18 cellular contexts compared by ENCODE assay signal in the genomic region with DNA sequence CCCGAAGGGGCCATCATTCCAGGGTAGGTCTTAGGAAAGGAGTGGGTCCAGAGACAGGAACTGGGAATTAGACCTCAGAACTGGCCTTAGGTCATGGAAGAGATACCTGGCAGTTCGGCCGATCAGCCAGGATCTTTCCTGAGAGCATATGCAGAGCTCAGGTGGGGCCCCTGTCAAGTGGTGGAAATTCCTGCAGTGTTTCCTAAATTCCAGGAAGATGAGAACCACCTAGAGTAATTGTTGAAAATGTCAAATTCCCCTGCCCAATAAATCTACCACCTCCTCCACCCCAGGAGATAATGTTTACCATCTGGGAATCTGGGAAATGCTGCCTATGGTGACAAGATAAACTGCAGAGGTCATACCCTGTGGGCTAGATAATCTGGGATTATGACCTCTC. TPM values are rescaled to one million over a fixed set of nuclear protein-coding genes. Genes with fewer than 3 reads are reported as not detected.
A peak's percentile ranks its signal among the peaks of the same experiment; 100 is the strongest.
DNase-seq lines count a peak whose midpoint lies in the region; ATAC-seq and TF ChIP-seq lines count a peak whose summit lies in the region.
"Had no signal": no experiment of that assay in that cellular context is flagged by ENCODE, and none has a peak within 500 bp of the region (broad histone marks: within the 10 kb centered on the region; RNA-seq: fewer than 3 reads in every experiment).

No MANE protein-coding gene starts in this region.

- H3K56ac ChIP-seq in IMR-90 (ENCODE audit: extremely low read depth, insufficient read depth, low read length) = no peak overlapping the region

- H3K9me3 ChIP-seq in IMR-90 (ENCODE audit: control insufficient read depth, insufficient read depth, low read length) (no peaks in the 10 kb centered on the region), mesenchymal stem cell (ENCODE audit: control insufficient read depth, low read length) (no peaks in the 10 kb centered on the region), psoas muscle (no peaks in the 10 kb centered on the region), right cardiac atrium (ENCODE audit: control insufficient read depth, low read length) (no peaks in the 10 kb centered on the region)
- H3K9me3 ChIP-seq: A549, BLaER1, Caco-2 had no signal

- POLR2A ChIA-PET in IMR-90 (lab: Charles Lee; ENCODE audit: unreplicated experiment) = no interaction called here

- peak overlapping the region; percentile 80 for H3K27ac Mint-ChIP-seq in osteocyte (ENCODE audit: unreplicated experiment)
- H3K27ac Mint-ChIP-seq: GM23338 had no signal

- H3K36me3 ChIP-seq in IMR-90 (ENCODE audit: control insufficient read depth, insufficient read depth, low read length) = no peaks in the 10 kb centered on the region
- H3K36me3 ChIP-seq in mesenchymal stem cell (ENCODE audit: control insufficient read depth in 1 of 2, insufficient read depth in 2 of 2, low read depth in 1 of 2, low read length in 2 of 2) = peaks cover 6 to 22% of the 10 kb centered on the region in 2 experiments
- H3K36me3 ChIP-seq in psoas muscle (ENCODE audit: insufficient read depth in 1 of 2, low read depth in 1 of 2) = no peaks in the 10 kb centered on the region
- H3K36me3 ChIP-seq: BLaER1 had no signal

- H4K5ac ChIP-seq in IMR-90 (ENCODE audit: low read depth, low read length) = no peak overlapping the region

- H4K8ac ChIP-seq in IMR-90 (ENCODE audit: low read depth in 2 of 2, low read length in 2 of 2) (peak overlapping the region in 1 of 2 experiments; percentile 15; a peak in 1 of 4 replicates), mesenchymal stem cell (ENCODE audit: low read length) (no peak overlapping the region)

- WGBS in IMR-90 (ENCODE audit: extremely low coverage in 2 of 2, insufficient read length in 1 of 2), 2 experiments = 100% methylated on average over 1 of the region's 3 CpGs; no CpG with 5 or more reads in 1 of the 2 experiments
- 85% methylated on average over 3 of the region's 3 CpGs for WGBS in mesenchymal stem cell
- WGBS in psoas muscle, 3 donors = 91 to 95% (median 93%) methylated on average over 3 of the region's 3 CpGs
- 85% methylated on average over 3 of the region's 3 CpGs for WGBS in right cardiac atrium

- H3K4me3 ChIP-seq in IMR-90 (ENCODE audit: insufficient read depth, low read depth, low read length) (no peak overlapping the region), mesenchymal stem cell (ENCODE audit: insufficient read depth in 1 of 2, low read depth in 1 of 2, low read length in 2 of 2) (no peak overlapping the region), psoas muscle (no peak overlapping the region), right cardiac atrium (ENCODE audit: low read length) (no peak overlapping the region)
- H3K4me3 ChIP-seq: A549, BLaER1, GM12878, GM23338, K562 had no signal

- no peak overlapping the region for H2BK5ac ChIP-seq in IMR-90 (ENCODE audit: low read depth, low read length, poor library complexity, severe bottlenecking)
- peak overlapping the region; percentile 85 for H2BK5ac ChIP-seq in mesenchymal stem cell (ENCODE audit: low read depth, low read length, poor library complexity, severe bottlenecking)

- no peak for TF ChIP-seq POLR2A in IMR-90 (IDR thresholded peaks at IDR 0.05; ENCODE audit: low read depth, low read length)

- DNase-seq in EH (ENCODE audit: low read depth) = peak; percentile 6
- no peak for DNase-seq in IMR-90
- DNase-seq in mesenchymal stem cell = no peak
- DNase-seq in osteocyte (ENCODE audit: extremely low spot score, unreplicated experiment) = no peak
- DNase-seq in psoas muscle = no peak
- DNase-seq in right cardiac atrium = no peak
- no peak for DNase-seq in occipital lobe (lab: John Stamatoyannopoulos, UW)
- DNase-seq: Caco-2; CD8-positive, alpha-beta memory T cell had no signal

- BruUV-seq in IMR-90 (replicated peaks; lab: Mats Ljungman, UMichigan) = no TSS peak

- no peak overlapping the region for H3K18ac ChIP-seq in IMR-90 (ENCODE audit: low read depth, low read length)
- no peak overlapping the region for H3K18ac ChIP-seq in mesenchymal stem cell (ENCODE audit: low read depth in 1 of 2, low read length in 2 of 2)

- H3K4me1 ChIP-seq in IMR-90 (ENCODE audit: control insufficient read depth, insufficient read depth, low read length) (peaks cover 6% of the 10 kb centered on the region), mesenchymal stem cell (ENCODE audit: control insufficient read depth, insufficient read depth, low read depth, low read length) (peaks cover 40% of the 10 kb centered on the region), psoas muscle (no peaks in the 10 kb centered on the region), right cardiac atrium (ENCODE audit: control insufficient read depth, insufficient read depth, low read length) (no peaks in the 10 kb centered on the region)
- H3K4me1 ChIP-seq: A549, BLaER1 had no signal

- CTCF ChIA-PET in IMR-90 (lab: Yijun Ruan, JAX) = interaction anchor here (0.5 kb wide), 1 partner anchor 52 kb away, joined by 3 read pairs; no protein-coding TSS in a partner anchor

- H3K27me3 ChIP-seq in IMR-90 (ENCODE audit: control insufficient read depth, insufficient read depth, low read length) (peaks cover 4% of the 10 kb centered on the region; the same call in 1 of the 2 replicates), mesenchymal stem cell (ENCODE audit: control insufficient read depth in 1 of 2, insufficient read depth in 1 of 2, low read length in 2 of 2) (peaks cover 0 to 7% of the 10 kb centered on the region in 2 experiments), psoas muscle (ENCODE audit: insufficient read depth in 3 of 3, low read length in 2 of 3) (peaks cover 0 to 19% (median 1%) of the 10 kb centered on the region in 3 donors), right cardiac atrium (ENCODE audit: control insufficient read depth, insufficient read depth) (no peaks in the 10 kb centered on the region)
- H3K27me3 ChIP-seq: BLaER1 had no signal

- TF ChIP-seq CTCF in IMR-90 (conservative IDR thresholded peaks at IDR 0.05; ENCODE audit: low read depth, low read length) (no peak), osteocyte (IDR thresholded peaks at IDR 0.05) (no peak), psoas muscle (IDR thresholded peaks at IDR 0.05) (no peak)

- H2BK12ac ChIP-seq in mesenchymal stem cell (ENCODE audit: low read length in 2 of 2) = no peak overlapping the region

- no peaks in the 10 kb centered on the region for H4K20me1 ChIP-seq in IMR-90 (ENCODE audit: insufficient read depth, low read length)
- H4K20me1 ChIP-seq: BLaER1 had no signal

- no peak overlapping the region for H2BK20ac ChIP-seq in IMR-90 (ENCODE audit: low read depth, low read length)

- no peak overlapping the region for H3K4me3 Mint-ChIP-seq in osteocyte (ENCODE audit: unreplicated experiment)
- H3K4me3 Mint-ChIP-seq: CD8-positive, alpha-beta memory T cell; GM23338; H9 had no signal

- dilution Hi-C loops in IMR-90 (cut with HindIII; ENCODE audit: low sequenced_read_pairs, unreplicated experiment) = no loop called here

- peak overlapping the region; percentile 45 for H2AK9ac ChIP-seq in IMR-90 (replicated peaks; ENCODE audit: low read depth, low read length, poor library complexity)

- H2AFZ ChIP-seq in IMR-90 (replicated peaks; ENCODE audit: low read length, poor library complexity) = peak overlapping the region; percentile 59
- peak overlapping the region; percentile 44 for H2AFZ ChIP-seq in mesenchymal stem cell (ENCODE audit: low read depth, low read length)

- H3K23ac ChIP-seq in IMR-90 (ENCODE audit: low read depth, low read length) (no peak overlapping the region), mesenchymal stem cell (ENCODE audit: low read length in 2 of 2) (no peak overlapping the region)

- H3K9ac ChIP-seq in IMR-90 (ENCODE audit: low read depth, low read length) (no peak overlapping the region), mesenchymal stem cell (ENCODE audit: low read length) (no peak overlapping the region)
- H3K9ac ChIP-seq: BLaER1 had no signal

- H2AK5ac ChIP-seq in IMR-90 (ENCODE audit: low read depth, low read length) (peak overlapping the region; percentile 31; the same call in 1 of the 2 replicates), mesenchymal stem cell (ENCODE audit: low read length, severe bottlenecking) (peak overlapping the region; percentile 99)

- H3K4ac ChIP-seq in IMR-90 (ENCODE audit: low read depth, low read length) (no peak overlapping the region), mesenchymal stem cell (ENCODE audit: low read depth in 1 of 2, low read length in 2 of 2) (no peak overlapping the region)

- H3K14ac ChIP-seq in IMR-90 (replicated peaks; ENCODE audit: low read depth, low read length) = no peak overlapping the region
- H3K14ac ChIP-seq in mesenchymal stem cell (ENCODE audit: low read length in 2 of 2) = no peak overlapping the region

- in situ Hi-C loops in IMR-90 (cut with MboI; ENCODE audit: low sequenced_read_pairs) = no loop called here

- no peak overlapping the region for H4K91ac ChIP-seq in IMR-90 (ENCODE audit: insufficient read depth, low read depth, low read length)
- no peak overlapping the region for H4K91ac ChIP-seq in mesenchymal stem cell (ENCODE audit: low read length)

- no peaks in the 10 kb centered on the region for H3K79me1 ChIP-seq in IMR-90 (ENCODE audit: low read depth in 1 of 2, low read length in 2 of 2)
- H3K79me1 ChIP-seq in mesenchymal stem cell (replicated peaks; ENCODE audit: low read length, poor library complexity, severe bottlenecking) = peaks cover 3% of the 10 kb centered on the region

- H2BK15ac ChIP-seq in IMR-90 (ENCODE audit: low read depth, low read length) = no peak overlapping the region
- peak overlapping the region; percentile 30 for H2BK15ac ChIP-seq in mesenchymal stem cell (ENCODE audit: low read depth, poor library complexity, severe bottlenecking)

- H3K4me2 ChIP-seq in IMR-90 (ENCODE audit: low read depth, low read length) (no peak overlapping the region), mesenchymal stem cell (ENCODE audit: low read length, poor library complexity, severe bottlenecking) (no peak overlapping the region)
- H3K4me2 ChIP-seq: A549, BLaER1, GM23338 had no signal

- intact Hi-C loops in IMR-90 (cut with micrococcal nuclease) (loop anchor here (5.0 kb wide), 1 partner anchor 67 kb away; no protein-coding TSS in a partner anchor), psoas muscle (cut with DNase I) (no loop called here), right cardiac atrium (cut with DNase I) (no loop called here)

- H3K4me1 Mint-ChIP-seq in osteocyte (ENCODE audit: unreplicated experiment) = peaks cover 44% of the 10 kb centered on the region

- H3K36me3 Mint-ChIP-seq in osteocyte (ENCODE audit: unreplicated experiment) = peaks cover 13% of the 10 kb centered on the region
- H3K36me3 Mint-ChIP-seq: CD8-positive, alpha-beta memory T cell had no signal

- TF ChIP-seq RAD21 in IMR-90 (IDR thresholded peaks at IDR 0.05; ENCODE audit: low read length) = no peak

- H3K27me3 Mint-ChIP-seq in osteocyte (ENCODE audit: unreplicated experiment) = no peaks in the 10 kb centered on the region

- ATAC-seq in IMR-90 (ENCODE audit: low read depth) (no peak), psoas muscle (no peak), right cardiac atrium (no peak), GM18870 (IDR thresholded peaks at IDR 0.05; ENCODE audit: unreplicated experiment) (no peak)

- H3K27ac ChIP-seq in IMR-90 (ENCODE audit: insufficient read depth, low read length) = no peak overlapping the region
- peak overlapping the region; percentile 92 for H3K27ac ChIP-seq in mesenchymal stem cell (ENCODE audit: low read length, poor library complexity, severe bottlenecking)
- H3K27ac ChIP-seq in psoas muscle = no peak overlapping the region
- H3K27ac ChIP-seq in right cardiac atrium (ENCODE audit: low read length) = no peak overlapping the region
- H3K27ac ChIP-seq: A549, BLaER1 had no signal

- peaks cover 5% of the 10 kb centered on the region; the same call in 1 of the 2 replicates for H3K9me1 ChIP-seq in IMR-90 (ENCODE audit: insufficient read depth, low read length)

- H2BK120ac ChIP-seq in IMR-90 (ENCODE audit: low read depth, low read length) (no peak overlapping the region), mesenchymal stem cell (ENCODE audit: low read depth, low read length) (no peak overlapping the region)

- H3K9me3 Mint-ChIP-seq in osteocyte (ENCODE audit: unreplicated experiment) = no peaks in the 10 kb centered on the region
- H3K9me3 Mint-ChIP-seq: CD8-positive, alpha-beta memory T cell; GM23338; H9 had no signal

RNA-seq across cellular contexts. Expression of gene TMEM171, which starts 14.6 kb away (rescaled TPM):
- total RNA-seq in IMR-90 (2012; rRNA removed) (3.0 and 3.3 TPM in 2 replicates), osteocyte (31.8 and 38.1 TPM in 2 replicates), psoas muscle (1 to 10 TPM in 1 of 4 donors, under 1 TPM in 3; 0.30 to 1.1 (median 0.44) TPM), right cardiac atrium (not detected), occipital lobe (0.78 TPM)
- polyA plus RNA-seq in IMR-90 (2012; rRNA removed) (4.9 and 5.1 TPM in 2 replicates), psoas muscle (under 1 TPM; 0.25 to 0.89 (median 0.48) TPM), right cardiac atrium (not detected)
- 9.6 and 12.6 TPM in 2 replicates for polyA plus RNA-seq in IMR-90 (2012; cell fraction: cytosol; rRNA removed)
- 3.5 and 4.1 TPM in 2 replicates for polyA plus RNA-seq in IMR-90 (2012; cell fraction: nucleus; rRNA removed; ENCODE audit: low replicate concordance)
- 0.47 TPM for polyA plus RNA-seq in mesenchymal stem cell (2013, experiment 1 of 2)
- 0.56 TPM for polyA plus RNA-seq in mesenchymal stem cell (2013, experiment 2 of 2)
- total RNA-seq: CD8-positive, alpha-beta memory T cell; GM12878; HepG2; HT1080; K562 had no signal
- polyA plus RNA-seq: GM12878 had no signal

RNA-seq across cellular contexts. Expression of gene TMEM174, which starts 38.0 kb away (rescaled TPM):
- total RNA-seq in IMR-90 (2012; rRNA removed) (not detected in 2 replicates), osteocyte (not detected in 2 replicates), psoas muscle (not detected), right cardiac atrium (not detected), occipital lobe (not detected)
- polyA plus RNA-seq in IMR-90 (2012; rRNA removed) (not detected in 2 replicates), psoas muscle (not detected), right cardiac atrium (not detected)
- not detected in 2 replicates for polyA plus RNA-seq in IMR-90 (2012; cell fraction: cytosol; rRNA removed)
- polyA plus RNA-seq in IMR-90 (2012; cell fraction: nucleus; rRNA removed; ENCODE audit: low replicate concordance) = not detected in 2 replicates
- polyA plus RNA-seq in mesenchymal stem cell (2013, experiment 1 of 2) = not detected
- not detected for polyA plus RNA-seq in mesenchymal stem cell (2013, experiment 2 of 2)
- total RNA-seq: Caco-2; CD8-positive, alpha-beta memory T cell; GM12878; GM23338; H9; HepG2; HT1080; K562 had no signal
- polyA plus RNA-seq: A549; CD8-positive, alpha-beta memory T cell; GM12878; GM23338; HepG2; K562 had no signal
